ENCODE assay signal across 8 cellular contexts in genomic region chr12:92362785-92363184, GRCh38.
DNase-seq lines count a peak whose midpoint lies in the region; ATAC-seq and TF ChIP-seq lines count a peak whose summit lies in the region.

No MANE protein-coding gene starts in this region.

- H3K27me3 Mint-ChIP-seq in activated CD4-positive, alpha-beta T cell treated with anti-CD3 and anti-CD28 coated beads, Interleukin-2, amount 10 ng/mL, durations not matched to agents 24 days and 14 days: no peaks in the 10 kb centered on the region
- peaks cover 7% of the 10 kb centered on the region for H3K27me3 Mint-ChIP-seq in neural progenitor cell (ENCODE audit: insufficient read depth, low read depth)

- intact Hi-C loops in activated CD4-positive, alpha-beta T cell treated with anti-CD3 and anti-CD28 coated beads, Interleukin-2, amount 10 ng/mL, durations not matched to agents 24 days and 14 days (cut with micrococcal nuclease): loop anchor here (1.0 to 5.0 kb wide), 2 partner anchors 41 to 215 kb away; partner anchors contain the start of gene BTG1

- peak; percentile 62 for DNase-seq in activated CD4-positive, alpha-beta T cell treated with anti-CD3 and anti-CD28 coated beads, Interleukin-2, amount 10 ng/mL, durations not matched to agents 24 days and 14 days
- no peak for DNase-seq in activated CD4-positive, alpha-beta T cell treated with anti-CD3 and anti-CD28 coated beads for 48 hours
- no peak for DNase-seq in activated naive CD4-positive, alpha-beta T cell treated with anti-CD3 and anti-CD28 coated beads, Interleukin-2, amount 50 U/mL, for 72 hours (ENCODE audit: low spot score in 2 of 2)
- no peak for DNase-seq in H7
- no peak for DNase-seq in DMS114 treated with DMSO at 0.1 percent for 48 hours (lab: John Stamatoyannopoulos, UW; ENCODE audit: unreplicated experiment)
- no peak for DNase-seq in neural progenitor cell (ENCODE audit: low spot score)

- peaks cover 26% of the 10 kb centered on the region for H3K9me3 Mint-ChIP-seq in activated CD4-positive, alpha-beta T cell treated with anti-CD3 and anti-CD28 coated beads, Interleukin-2, amount 10 ng/mL, durations not matched to agents 24 days and 14 days
- peaks cover 30 to 38% of the 10 kb centered on the region in 2 donors for H3K9me3 Mint-ChIP-seq in activated naive CD4-positive, alpha-beta T cell treated with anti-CD3 and anti-CD28 coated beads, Interleukin-2, amount 50 U/mL, for 72 hours
- no peaks in the 10 kb centered on the region for H3K9me3 Mint-ChIP-seq in neural progenitor cell

- no peak for TF ChIP-seq CTCF in neural progenitor cell (IDR thresholded peaks at IDR 0.05)

- H3K27me3 ChIP-seq in subcutaneous abdominal adipose tissue (ENCODE audit: control insufficient read depth in 5 of 5, insufficient read depth in 4 of 5, low read length in 5 of 5) (no peaks in the 10 kb centered on the region), H7 (ENCODE audit: control insufficient read depth, insufficient read depth, low read length) (no peaks in the 10 kb centered on the region), neural progenitor cell (no peaks in the 10 kb centered on the region)

- H3K9ac ChIP-seq in subcutaneous abdominal adipose tissue (ENCODE audit: low read length in 5 of 5) (peak overlapping the region in 2 of 5 donors; percentile 3 to 72), neural progenitor cell (no peak overlapping the region)

- peak overlapping the region; percentile 14 for H3K27ac ChIP-seq in subcutaneous abdominal adipose tissue (ENCODE audit: low read depth, low read length)
- no peak overlapping the region for H3K27ac ChIP-seq in neural progenitor cell

- peak overlapping the region; percentile 64 for H3K27ac Mint-ChIP-seq in activated CD4-positive, alpha-beta T cell treated with anti-CD3 and anti-CD28 coated beads, Interleukin-2, amount 10 ng/mL, durations not matched to agents 24 days and 14 days
- peak overlapping the region; percentile 87 to 96 for H3K27ac Mint-ChIP-seq in activated naive CD4-positive, alpha-beta T cell treated with anti-CD3 and anti-CD28 coated beads, Interleukin-2, amount 50 U/mL, for 72 hours
- no peak overlapping the region for H3K27ac Mint-ChIP-seq in neural progenitor cell

- peaks cover 41% of the 10 kb centered on the region for H3K4me1 Mint-ChIP-seq in activated CD4-positive, alpha-beta T cell treated with anti-CD3 and anti-CD28 coated beads, Interleukin-2, amount 10 ng/mL, durations not matched to agents 24 days and 14 days
- H3K4me1 Mint-ChIP-seq in neural progenitor cell: peaks cover 25% of the 10 kb centered on the region

- peaks cover 6% of the 10 kb centered on the region for H3F3A ChIP-seq in neural progenitor cell (ENCODE audit: low read depth)

- H3K4me2 ChIP-seq in neural progenitor cell: no peak overlapping the region

- H3K4me1 ChIP-seq in subcutaneous abdominal adipose tissue (ENCODE audit: control insufficient read depth in 5 of 5, insufficient read depth in 5 of 5, low read length in 5 of 5) (peaks cover 2 to 29% (median 24%) of the 10 kb centered on the region in 5 donors), neural progenitor cell (peaks cover 20% of the 10 kb centered on the region)

- no peaks in the 10 kb centered on the region for H3K9me3 ChIP-seq in subcutaneous abdominal adipose tissue (ENCODE audit: control insufficient read depth in 5 of 5, low read length in 5 of 5)
- H3K9me3 ChIP-seq in neural progenitor cell (ENCODE audit: low read depth): no peaks in the 10 kb centered on the region

- H3K4me3 Mint-ChIP-seq in activated CD4-positive, alpha-beta T cell treated with anti-CD3 and anti-CD28 coated beads, Interleukin-2, amount 10 ng/mL, durations not matched to agents 24 days and 14 days: peak overlapping the region; percentile 75
- H3K4me3 Mint-ChIP-seq in neural progenitor cell: no peak overlapping the region

- H4K20me1 ChIP-seq in neural progenitor cell (ENCODE audit: low read depth): no peaks in the 10 kb centered on the region

- no peaks in the 10 kb centered on the region for H3K79me2 ChIP-seq in neural progenitor cell (ENCODE audit: low read depth)

- H3K4me3 ChIP-seq in subcutaneous abdominal adipose tissue (ENCODE audit: low read depth in 1 of 5, low read length in 5 of 5) (peak overlapping the region; percentile 53 to 69 (median 55)), H7 (ENCODE audit: insufficient read depth, low read depth, low read length) (no peak overlapping the region), neural progenitor cell (no peak overlapping the region)

- H2AFZ ChIP-seq in neural progenitor cell (replicated peaks): no peak overlapping the region

- H3K36me3 Mint-ChIP-seq in activated CD4-positive, alpha-beta T cell treated with anti-CD3 and anti-CD28 coated beads, Interleukin-2, amount 10 ng/mL, durations not matched to agents 24 days and 14 days (ENCODE audit: low read depth): peaks cover 33% of the 10 kb centered on the region
- peaks cover 28 to 54% of the 10 kb centered on the region in 2 donors for H3K36me3 Mint-ChIP-seq in activated naive CD4-positive, alpha-beta T cell treated with anti-CD3 and anti-CD28 coated beads, Interleukin-2, amount 50 U/mL, for 72 hours
- H3K36me3 Mint-ChIP-seq in neural progenitor cell: no peaks in the 10 kb centered on the region

- peak; percentile 30 for ATAC-seq in HG03039 (IDR thresholded peaks at IDR 0.05; ENCODE audit: unreplicated experiment)
- ATAC-seq in activated naive CD4-positive, alpha-beta T cell treated with anti-CD3 and anti-CD28 coated beads, Interleukin-2, amount 50 U/mL, for 72 hours: peak in 1 of 2 donors; percentile 28

- H3K36me3 ChIP-seq in subcutaneous abdominal adipose tissue (ENCODE audit: control insufficient read depth in 5 of 5, insufficient read depth in 5 of 5, low read length in 5 of 5) (no peaks in the 10 kb centered on the region), H7 (replicated peaks; ENCODE audit: control insufficient read depth, insufficient read depth, low read length) (no peaks in the 10 kb centered on the region), neural progenitor cell (no peaks in the 10 kb centered on the region)

Comparison
In these comparisons a context has a peak if more than half of its experiments do, and no peak if none do; other contexts are left out.
1. H3K4me3 ChIP-seq: peak in subcutaneous abdominal adipose tissue (5 of 5); none in H7 (single experiment) and neural progenitor cell (single experiment).